In genomic region chr22:19605508-19606331, GRCh38 we compare ENCODE assay signal across 24 cellular contexts.
A peak's percentile ranks its signal among the peaks of the same experiment; 100 is the strongest.
DNase-seq lines count a peak whose midpoint lies in the region; ATAC-seq and TF ChIP-seq lines count a peak whose summit lies in the region.
"Had no signal": no experiment of that assay in that cellular context is flagged by ENCODE, and none has a peak within 500 bp of the region (broad histone marks: within the 10 kb centered on the region; RNA-seq: fewer than 3 reads in every experiment).

No MANE protein-coding gene starts in this region.

- H3K4me3 Mint-ChIP-seq in T-helper 17 cell (no peak overlapping the region), type B pancreatic cell (no peak overlapping the region)
- H3K4me3 Mint-ChIP-seq: activated T-cell treated with anti-CD3 and anti-CD28 coated beads, Interleukin-2, amount 50 U/mL, for 72 hours; WTC11 had no signal

- H3K4me1 Mint-ChIP-seq in T-helper 17 cell (peaks cover 22% of the 10 kb centered on the region), type B pancreatic cell (ENCODE audit: unreplicated experiment) (no peaks in the 10 kb centered on the region)

- TF ChIP-seq CTCF in esophagus squamous epithelium (IDR thresholded peaks at IDR 0.05) (no peak), type B pancreatic cell (conservative IDR thresholded peaks at IDR 0.05) (no peak)

- no peak for TF ChIP-seq POLR2A in esophagus squamous epithelium (IDR thresholded peaks at IDR 0.05)

- intact Hi-C loops in esophagus squamous epithelium (cut with DNase I): no loop called here

- peak overlapping the region in 2 of 3 donors; percentile 33 to 40 for H3K9ac ChIP-seq in skeletal muscle tissue (ENCODE audit: low read depth in 1 of 3, low read length in 3 of 3)
- H3K9ac ChIP-seq: KMS-11 had no signal

- H3K36me3 ChIP-seq in esophagus squamous epithelium (no peaks in the 10 kb centered on the region), skeletal muscle tissue (ENCODE audit: control insufficient read depth in 3 of 3, insufficient read depth in 3 of 3, low read length in 3 of 3) (no peaks in the 10 kb centered on the region)
- H3K36me3 ChIP-seq: BE2C, ovary, SJCRH30, tibial artery had no signal

- peak overlapping the region; percentile 64 for H3K27ac Mint-ChIP-seq in T-helper 17 cell
- no peak overlapping the region for H3K27ac Mint-ChIP-seq in type B pancreatic cell
- H3K27ac Mint-ChIP-seq: activated T-cell treated with anti-CD3 and anti-CD28 coated beads, Interleukin-2, amount 50 U/mL, for 72 hours; WTC11 had no signal

- WGBS in esophagus squamous epithelium, 2 donors: 68 to 73% methylated on average over 7 to 15 of the region's 28 CpGs

- H3K27me3 ChIP-seq in esophagus squamous epithelium (peaks cover 0 to 37% (median 0%) of the 10 kb centered on the region in 4 donors), skeletal muscle tissue (ENCODE audit: control insufficient read depth in 3 of 3, insufficient read depth in 3 of 3, low read length in 3 of 3) (no peaks in the 10 kb centered on the region)
- H3K27me3 ChIP-seq: BE2C, ovary had no signal

- H3K9me3 ChIP-seq in T-helper 17 cell (ENCODE audit: control insufficient read depth, low read length, poor library complexity, severe bottlenecking) (no peaks in the 10 kb centered on the region), esophagus squamous epithelium (no peaks in the 10 kb centered on the region), skeletal muscle tissue (ENCODE audit: control insufficient read depth in 3 of 3, low read length in 3 of 3) (no peaks in the 10 kb centered on the region)
- H3K9me3 ChIP-seq: BE2C, ovary, SJCRH30, tibial artery had no signal

- DNase-seq in NCI-H2196 (lab: John Stamatoyannopoulos, UW; ENCODE audit: unreplicated experiment) (peak; percentile 37), NCI-H2196 treated with DMSO at 0.1 percent for 48 hours (lab: John Stamatoyannopoulos, UW; ENCODE audit: unreplicated experiment) (no peak), T-helper 17 cell (no peak), esophagus squamous epithelium (lab: John Stamatoyannopoulos, UW) (no peak), retina (no peak), hippocampal formation (lab: John Stamatoyannopoulos, UW) (no peak), type B pancreatic cell (ENCODE audit: extremely low spot score, unreplicated experiment) (no peak)
- DNase-seq: activated CD8-positive, alpha-beta memory T cell treated with anti-CD3 and anti-CD28 coated beads for 24 hours; activated T-cell treated with anti-CD3 and anti-CD28 coated beads, Interleukin-2, amount 50 U/mL, for 72 hours; BE2C; left ventricle myocardium superior; NCI-H1417 treated with DMSO at 0.1 percent for 48 hours; NCI-H2171; NCI-H748 treated with DMSO at 0.1 percent for 48 hours; ovary; PC-9; stimulated activated CD4-positive, alpha-beta T cell treated with anti-CD3 and anti-CD28 coated beads, Interleukin-2, amount 100 ng/mL, for 24 hours; stimulated activated naive CD4-positive, alpha-beta T cell treated with Interleukin-2 at 50 U/mL for 16 hours; T-helper 2 cell; tibial artery had no signal

- H3K4me1 ChIP-seq in esophagus squamous epithelium: peaks cover 0 to 15% (median 0%) of the 10 kb centered on the region in 3 donors
- peaks cover 14 to 28% (median 21%) of the 10 kb centered on the region in 3 donors for H3K4me1 ChIP-seq in skeletal muscle tissue (ENCODE audit: control insufficient read depth in 3 of 3, insufficient read depth in 3 of 3, low read length in 3 of 3)
- H3K4me1 ChIP-seq: BE2C, tibial artery had no signal

- H3K36me3 Mint-ChIP-seq in T-helper 17 cell (ENCODE audit: low read depth): no peaks in the 10 kb centered on the region
- H3K36me3 Mint-ChIP-seq in type B pancreatic cell: no peaks in the 10 kb centered on the region
- H3K36me3 Mint-ChIP-seq: WTC11 had no signal

- H3K27me3 Mint-ChIP-seq in T-helper 17 cell (no peaks in the 10 kb centered on the region), type B pancreatic cell (peaks cover 12% of the 10 kb centered on the region)

- peak overlapping the region in 3 of 4 donors; percentile 31 to 70 (median 54) for H3K27ac ChIP-seq in esophagus squamous epithelium
- peak overlapping the region; percentile 76 for H3K27ac ChIP-seq in skeletal muscle tissue (ENCODE audit: low read depth, low read length)
- H3K27ac ChIP-seq: KMS-11, ovary, PC-9, SJCRH30, tibial artery had no signal

- no peak overlapping the region for H3K4me3 ChIP-seq in esophagus squamous epithelium
- H3K4me3 ChIP-seq in skeletal muscle tissue (ENCODE audit: low read length in 3 of 3): no peak overlapping the region
- H3K4me3 ChIP-seq: ovary, PC-9, SJCRH30, tibial artery had no signal

- ATAC-seq in T-helper 17 cell: no peak
- ATAC-seq: activated T-cell treated with anti-CD3 and anti-CD28 coated beads, Interleukin-2, amount 50 U/mL, for 72 hours; WTC11 had no signal

- no peaks in the 10 kb centered on the region for H3K9me3 Mint-ChIP-seq in type B pancreatic cell
- H3K9me3 Mint-ChIP-seq: WTC11 had no signal
